ENCODE assay signal across 8 cellular contexts in the genomic region with DNA sequence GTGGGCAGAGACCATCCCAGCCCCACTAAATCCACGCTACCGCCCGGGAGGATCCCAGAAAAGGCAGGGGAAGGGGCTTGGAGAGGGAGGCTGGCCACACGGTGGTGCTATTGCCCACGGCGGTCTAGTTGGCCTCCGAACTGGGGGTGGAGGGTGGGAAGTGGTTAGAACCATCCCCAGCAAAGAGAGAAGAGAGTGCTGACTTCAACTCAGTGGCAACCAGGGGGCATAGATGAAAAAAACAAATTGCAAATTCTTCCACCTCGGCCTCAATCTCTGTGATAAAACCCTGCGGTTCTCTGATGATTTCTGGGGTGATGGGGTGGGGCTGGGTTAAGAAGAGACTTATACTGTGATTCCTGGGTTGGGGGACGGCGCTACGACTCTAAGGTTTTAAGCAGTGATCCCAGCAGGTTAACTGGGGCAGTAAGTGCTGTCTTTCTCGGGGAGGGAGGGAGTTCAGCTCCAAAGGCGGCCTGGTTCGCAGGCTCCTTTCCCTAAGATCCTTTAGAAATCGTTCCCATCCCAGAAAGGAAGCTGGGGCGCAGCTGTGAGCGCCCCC.
DNase-seq lines count a peak whose midpoint lies in the region; ATAC-seq and TF ChIP-seq lines count a peak whose summit lies in the region.

No MANE protein-coding gene starts in this region.

- H3K36me3 Mint-ChIP-seq in activated naive CD4-positive, alpha-beta T cell treated with anti-CD3 and anti-CD28 coated beads, Interleukin-2, amount 50 U/mL, for 24 hours, result no peaks in the 10 kb centered on the region

- H3K4me1 ChIP-seq in neutrophil (ENCODE audit: control insufficient read depth in 1 of 2, insufficient read depth in 1 of 2, low read depth in 1 of 2, low read length in 1 of 2) (peaks cover 28 to 30% of the 10 kb centered on the region in 2 experiments), stomach smooth muscle (ENCODE audit: control insufficient read depth, insufficient read depth, low read length) (peaks cover 30% of the 10 kb centered on the region)

- no peaks in the 10 kb centered on the region for H3K36me3 ChIP-seq in MG63
- H3K36me3 ChIP-seq in neutrophil, result no peaks in the 10 kb centered on the region
- no peaks in the 10 kb centered on the region for H3K36me3 ChIP-seq in stomach smooth muscle (ENCODE audit: control insufficient read depth in 2 of 2, insufficient read depth in 2 of 2, low read length in 2 of 2)

- H3K27ac ChIP-seq in neutrophil (no peak overlapping the region), stomach smooth muscle (ENCODE audit: low read length) (peak overlapping the region; percentile 96)

- H3K27me3 Mint-ChIP-seq in activated naive CD4-positive, alpha-beta T cell treated with anti-CD3 and anti-CD28 coated beads, Interleukin-2, amount 50 U/mL, for 24 hours, result no peaks in the 10 kb centered on the region

- H3K4me1 Mint-ChIP-seq in activated naive CD4-positive, alpha-beta T cell treated with anti-CD3 and anti-CD28 coated beads, Interleukin-2, amount 50 U/mL, for 24 hours, result peaks cover 21% of the 10 kb centered on the region

- peak; percentile 41 for ATAC-seq in GM19455 (IDR thresholded peaks at IDR 0.05; ENCODE audit: unreplicated experiment)
- peak; percentile 86 for ATAC-seq in SK-N-SH treated with all-trans-retinoic acid at 6 μM for 48 hours

- H3K4me3 ChIP-seq in MG63, result no peak overlapping the region
- H3K4me3 ChIP-seq in neutrophil (ENCODE audit: low read depth in 1 of 2, low read length in 1 of 2), result peak overlapping the region; percentile 53 to 75
- H3K4me3 ChIP-seq in stomach smooth muscle (ENCODE audit: low read length in 2 of 2), result peak overlapping the region; percentile 64 to 87

- no peaks in the 10 kb centered on the region for H3K9me3 Mint-ChIP-seq in activated naive CD4-positive, alpha-beta T cell treated with anti-CD3 and anti-CD28 coated beads, Interleukin-2, amount 50 U/mL, for 24 hours

- H3K9ac ChIP-seq in stomach smooth muscle (ENCODE audit: low read length in 2 of 2), result peak overlapping the region; percentile 69 to 95

- no peaks in the 10 kb centered on the region for H3K9me3 ChIP-seq in MG63
- H3K9me3 ChIP-seq in neutrophil, result no peaks in the 10 kb centered on the region
- no peaks in the 10 kb centered on the region for H3K9me3 ChIP-seq in stomach smooth muscle (ENCODE audit: control insufficient read depth in 2 of 2, low read length in 2 of 2)

- peak; percentile 78 for TF ChIP-seq CTCF in neutrophil (IDR thresholded peaks at IDR 0.05)

- peak overlapping the region; percentile 87 for H3K4me3 Mint-ChIP-seq in activated naive CD4-positive, alpha-beta T cell treated with anti-CD3 and anti-CD28 coated beads, Interleukin-2, amount 50 U/mL, for 24 hours

- DNase-seq in AML-193 (lab: John Stamatoyannopoulos, UW), result peak; percentile 73 to 79
- peak; percentile 86 for DNase-seq in MG63
- DNase-seq in globus pallidus (ENCODE audit: low spot score), result peak; percentile 93

- no peaks in the 10 kb centered on the region for H3K27me3 ChIP-seq in MG63
- H3K27me3 ChIP-seq in neutrophil, result peaks cover 10% of the 10 kb centered on the region
- H3K27me3 ChIP-seq in stomach smooth muscle (ENCODE audit: control insufficient read depth in 1 of 2, insufficient read depth in 2 of 2, low read length in 2 of 2), result no peaks in the 10 kb centered on the region

- peak overlapping the region; percentile 30 for H3K27ac Mint-ChIP-seq in activated naive CD4-positive, alpha-beta T cell treated with anti-CD3 and anti-CD28 coated beads, Interleukin-2, amount 50 U/mL, for 24 hours

TF ChIP-seq in SK-N-SH treated with all-trans-retinoic acid at 6 μM for 48 hours, 23 proteins besides CTCF, POLR2A, EP300 and RAD21:
- TF ChIP-seq RARB (CRISPR knock-in tag; IDR thresholded peaks at IDR 0.05) (no peak), TOX (CRISPR knock-in tag; IDR thresholded peaks at IDR 0.05; ENCODE audit: borderline replicate concordance) (no peak)
- TF ChIP-seq, protein P1, sequence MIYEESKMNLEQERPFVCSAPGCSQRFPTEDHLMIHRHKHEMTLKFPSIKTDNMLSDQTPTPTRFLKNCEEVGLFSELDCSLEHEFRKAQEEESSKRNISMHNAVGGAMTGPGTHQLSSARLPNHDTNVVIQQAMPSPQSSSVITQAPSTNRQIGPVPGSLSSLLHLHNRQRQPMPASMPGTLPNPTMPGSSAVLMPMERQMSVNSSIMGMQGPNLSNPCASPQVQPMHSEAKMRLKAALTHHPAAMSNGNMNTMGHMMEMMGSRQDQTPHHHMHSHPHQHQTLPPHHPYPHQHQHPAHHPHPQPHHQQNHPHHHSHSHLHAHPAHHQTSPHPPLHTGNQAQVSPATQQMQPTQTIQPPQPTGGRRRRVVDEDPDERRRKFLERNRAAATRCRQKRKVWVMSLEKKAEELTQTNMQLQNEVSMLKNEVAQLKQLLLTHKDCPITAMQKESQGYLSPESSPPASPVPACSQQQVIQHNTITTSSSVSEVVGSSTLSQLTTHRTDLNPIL (CRISPR knock-in tag; IDR thresholded peaks at IDR 0.05; ENCODE audit: low read depth), result no peak
- TF ChIP-seq, protein P2, sequence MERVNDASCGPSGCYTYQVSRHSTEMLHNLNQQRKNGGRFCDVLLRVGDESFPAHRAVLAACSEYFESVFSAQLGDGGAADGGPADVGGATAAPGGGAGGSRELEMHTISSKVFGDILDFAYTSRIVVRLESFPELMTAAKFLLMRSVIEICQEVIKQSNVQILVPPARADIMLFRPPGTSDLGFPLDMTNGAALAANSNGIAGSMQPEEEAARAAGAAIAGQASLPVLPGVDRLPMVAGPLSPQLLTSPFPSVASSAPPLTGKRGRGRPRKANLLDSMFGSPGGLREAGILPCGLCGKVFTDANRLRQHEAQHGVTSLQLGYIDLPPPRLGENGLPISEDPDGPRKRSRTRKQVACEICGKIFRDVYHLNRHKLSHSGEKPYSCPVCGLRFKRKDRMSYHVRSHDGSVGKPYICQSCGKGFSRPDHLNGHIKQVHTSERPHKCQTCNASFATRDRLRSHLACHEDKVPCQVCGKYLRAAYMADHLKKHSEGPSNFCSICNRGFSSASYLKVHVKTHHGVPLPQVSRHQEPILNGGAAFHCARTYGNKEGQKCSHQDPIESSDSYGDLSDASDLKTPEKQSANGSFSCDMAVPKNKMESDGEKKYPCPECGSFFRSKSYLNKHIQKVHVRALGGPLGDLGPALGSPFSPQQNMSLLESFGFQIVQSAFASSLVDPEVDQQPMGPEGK (CRISPR knock-in tag; IDR thresholded peaks at IDR 0.05; ENCODE audit: borderline replicate concordance), result peak; percentile 56; the same call in 1 of the 2 replicates
